ENCODE assay signal across 35 cellular contexts in genomic region chr18:32156855-32157254, GRCh38. TPM values are rescaled to one million over a fixed set of nuclear protein-coding genes. Genes with fewer than 3 reads are reported as not detected.
"Had no signal": no experiment of that assay in that cellular context is flagged by ENCODE, and none has a peak within 500 bp of the region (broad histone marks: within the 10 kb centered on the region; RNA-seq: fewer than 3 reads in every experiment).

No MANE protein-coding gene starts in this region.

- H3K9me3 ChIP-seq: esophagus muscularis mucosa, gastroesophageal sphincter, heart right ventricle, ovary, psoas muscle, sigmoid colon, stomach, thyroid gland had no signal

- H3K27ac ChIP-seq: coronary artery, esophagus muscularis mucosa, foreskin keratinocyte, gastroesophageal sphincter, heart right ventricle, ovary, psoas muscle, sigmoid colon, stomach, thyroid gland had no signal

- H3K4me1 ChIP-seq: foreskin keratinocyte had no signal

- ATAC-seq: foreskin keratinocyte; gastroesophageal sphincter; left ventricle myocardium superior; natural killer cell; psoas muscle; right cardiac atrium; stimulated activated effector memory CD8-positive, alpha-beta T cell treated with anti-CD3 and anti-CD28 coated beads, Interleukin-12 subunit alpha, Interleukin-12 subunit beta, amount 100 ng/mL, for 72 hours had no signal

- H3K4me3 ChIP-seq: coronary artery, esophagus muscularis mucosa, gastroesophageal sphincter, heart right ventricle, lung, ovary, psoas muscle, sigmoid colon, stomach, thyroid gland had no signal

- DNase-seq: dermis blood vessel endothelial cell; effector memory CD4-positive, alpha-beta T cell; foreskin keratinocyte; heart right ventricle; hippocampal formation; kidney glomerular epithelial cell; left colon; left ventricle myocardium superior; natural killer cell; occipital lobe; ovary; psoas muscle; right cardiac atrium; sigmoid colon; stimulated activated CD4-positive, alpha-beta T cell treated with anti-CD3 and anti-CD28 coated beads, Interleukin-2, amount 100 ng/mL, for 24 hours; stimulated activated CD4-positive, alpha-beta T cell treated with anti-CD3 and anti-CD28 coated beads, Interleukin-4, amount 100 ng/mL, for 24 hours; stimulated activated naive CD4-positive, alpha-beta T cell treated with Interleukin-2 at 50 U/mL for 16 hours; stomach; thyroid gland; trophoblast cell had no signal

- FAIRE-seq: endothelial cell of umbilical vein, islet of Langerhans had no signal

- H3K27me3 ChIP-seq: esophagus muscularis mucosa, foreskin keratinocyte, gastroesophageal sphincter, ovary, sigmoid colon, stomach, thyroid gland had no signal

- H3K36me3 ChIP-seq: esophagus muscularis mucosa, gastroesophageal sphincter, heart right ventricle, ovary, sigmoid colon, stomach, thyroid gland had no signal

RNA-seq across cellular contexts. Expression of gene MEP1B, which starts 33.0 kb away (rescaled TPM):
- total RNA-seq: dermis blood vessel endothelial cell, endothelial cell of umbilical vein, epithelial cell of proximal tubule, foreskin keratinocyte, gastroesophageal sphincter, left ventricle myocardium superior, lung, mononuclear cell, natural killer cell, renal cortical epithelial cell, right cardiac atrium, sigmoid colon, skeletal muscle tissue, subcutaneous adipose tissue had no signal
- polyA plus RNA-seq: endothelial cell of umbilical vein, fibroblast of lung, foreskin keratinocyte, heart right ventricle, lung, neural cell, right cardiac atrium, stomach, urinary bladder had no signal
